ENCODE assay signal across 1 cellular context in the genomic region with DNA sequence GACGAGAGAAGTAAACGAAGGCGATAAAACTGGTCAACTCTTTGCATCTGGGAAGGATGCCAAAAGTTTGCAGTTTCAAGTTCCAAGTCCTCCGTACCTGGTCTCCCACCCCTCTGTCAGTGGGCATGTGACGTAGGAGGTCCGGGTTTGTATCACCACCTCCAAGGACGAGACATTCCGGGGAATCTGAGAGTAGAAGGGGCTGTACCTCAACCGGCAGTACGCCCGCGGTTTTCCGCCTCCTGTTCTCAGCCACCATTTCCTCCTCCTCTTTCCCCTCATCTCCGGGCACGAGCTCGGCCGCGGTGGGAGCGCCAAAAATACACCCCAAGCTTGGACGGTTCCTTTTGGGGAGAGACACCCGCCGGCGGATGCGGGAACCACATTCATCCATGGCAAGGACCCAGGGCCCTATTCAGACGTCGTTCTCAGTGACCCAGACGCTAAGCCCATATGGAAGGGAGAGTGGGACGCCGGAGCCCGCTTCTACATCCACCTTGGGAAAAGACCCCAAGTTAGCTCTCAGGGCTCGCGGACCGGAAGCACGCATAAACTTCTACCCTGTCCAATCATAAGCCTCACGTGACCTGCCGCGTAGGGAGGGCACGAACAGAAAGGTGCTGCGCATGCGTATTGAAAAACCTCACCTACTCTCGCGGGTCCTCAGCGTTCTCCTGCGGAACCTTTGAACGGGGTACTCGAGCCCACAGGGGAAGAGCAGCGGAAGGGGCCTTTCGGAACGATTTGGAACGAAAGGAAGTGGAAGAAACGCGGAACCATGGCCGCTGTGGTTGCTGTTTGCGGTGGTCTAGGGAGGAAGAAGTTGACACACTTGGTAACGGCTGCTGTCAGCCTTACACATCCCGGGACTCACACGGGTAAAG.
TF ChIP-seq lines count a peak whose summit lies in the region.

Gene HELQ (minus strand): TSS at position 524 of the 884 bp plus-strand sequence. CDS start 130 bp downstream, at position 394.
Gene MRPS18C (plus strand): TSS at position 759 of the 884 bp plus-strand sequence. CDS start 20 bp downstream, at position 779.

TF ChIP-seq in liver, 16 proteins besides CTCF, POLR2A, EP300 and RAD21 (continued from another document):
- TF ChIP-seq FOXA1 (IDR thresholded peaks at IDR 0.05), result peak; percentile 53
- peak; percentile 65 for TF ChIP-seq SP1 (IDR thresholded peaks at IDR 0.05)
- TF ChIP-seq, protein P1, sequence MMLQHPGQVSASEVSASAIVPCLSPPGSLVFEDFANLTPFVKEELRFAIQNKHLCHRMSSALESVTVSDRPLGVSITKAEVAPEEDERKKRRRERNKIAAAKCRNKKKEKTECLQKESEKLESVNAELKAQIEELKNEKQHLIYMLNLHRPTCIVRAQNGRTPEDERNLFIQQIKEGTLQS (IDR thresholded peaks at IDR 0.05), result peak; percentile 53
- peak in 1 of 2 donors; percentile 42 for TF ChIP-seq RXRA (IDR thresholded peaks at IDR 0.05)
- TF ChIP-seq JUND (IDR thresholded peaks at IDR 0.05), result peak in 1 of 2 donors; percentile 42
- peak; percentile 99 for TF ChIP-seq ZBTB33 (IDR thresholded peaks at IDR 0.05)
- TF ChIP-seq YY1 (IDR thresholded peaks at IDR 0.05), result peak; percentile 97
- no peak for TF ChIP-seq FOXA2 (IDR thresholded peaks at IDR 0.05)
- TF ChIP-seq, protein P2, sequence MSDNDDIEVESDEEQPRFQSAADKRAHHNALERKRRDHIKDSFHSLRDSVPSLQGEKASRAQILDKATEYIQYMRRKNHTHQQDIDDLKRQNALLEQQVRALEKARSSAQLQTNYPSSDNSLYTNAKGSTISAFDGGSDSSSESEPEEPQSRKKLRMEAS (IDR thresholded peaks at IDR 0.05), result peak; percentile 91
- TF ChIP-seq HNF4G (IDR thresholded peaks at IDR 0.05), result no peak
